ENCODE assay signal across 16 cellular contexts in the genomic region with DNA sequence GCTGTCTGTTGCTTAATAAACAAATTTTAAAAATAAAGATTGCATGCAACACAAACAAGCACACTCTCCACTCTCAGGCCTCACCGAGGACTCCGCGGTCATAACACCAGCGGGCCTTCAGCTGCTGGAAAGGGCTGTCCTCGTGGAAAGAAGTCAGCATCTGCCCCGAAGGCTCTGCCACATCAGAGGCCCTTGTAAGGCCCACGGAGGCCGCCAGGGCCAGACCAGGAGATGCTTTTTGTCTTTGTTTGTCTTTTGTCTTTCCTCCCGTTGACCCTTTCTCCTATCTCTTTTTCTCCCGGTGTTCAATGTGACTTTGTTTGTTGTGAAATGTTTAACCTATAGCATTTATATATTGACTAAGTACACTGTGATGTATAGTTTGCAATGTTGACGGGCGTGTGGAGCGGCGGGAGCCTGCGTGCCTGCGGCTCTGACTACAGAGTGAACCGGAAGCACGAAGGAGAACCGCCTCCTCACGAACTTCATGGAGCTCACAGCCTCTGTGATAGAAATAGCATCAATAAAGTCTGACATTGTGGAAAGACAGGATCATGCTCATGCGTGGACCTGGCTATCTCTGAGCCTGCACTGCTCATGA. TPM values are rescaled to one million over a fixed set of nuclear protein-coding genes. Genes with fewer than 3 reads are reported as not detected.
DNase-seq lines count a peak whose midpoint lies in the region; ATAC-seq and TF ChIP-seq lines count a peak whose summit lies in the region.
"Had no signal": no experiment of that assay in that cellular context is flagged by ENCODE, and none has a peak within 500 bp of the region (broad histone marks: within the 10 kb centered on the region; RNA-seq: fewer than 3 reads in every experiment).

No MANE protein-coding gene starts in this region.

- in situ Hi-C loops in gastrocnemius medialis (cut with MboI; ENCODE audit: low sequenced_read_pairs in 4 of 4) = no loop called here

- TF ChIP-seq CTCF in RWPE1 (conservative IDR thresholded peaks at IDR 0.05; ENCODE audit: low read depth) (no peak), fibroblast of pulmonary artery (IDR thresholded peaks at IDR 0.05; ENCODE audit: low read length, missing control alignments) (no peak), gastrocnemius medialis (IDR thresholded peaks at IDR 0.05 in 4 of 5, conservative IDR thresholded peaks at IDR 0.05 in 1 of 5) (no peak)

- H3K27me3 ChIP-seq in gastrocnemius medialis = peaks cover 0 to 3% (median 2%) of the 10 kb centered on the region in 3 donors
- H3K27me3 ChIP-seq: uterus had no signal

- no peak for TF ChIP-seq POLR2A in gastrocnemius medialis (IDR thresholded peaks at IDR 0.05)

- no peak for ATAC-seq in HG03095 (IDR thresholded peaks at IDR 0.05; ENCODE audit: unreplicated experiment)
- no peak for ATAC-seq in gastrocnemius medialis
- ATAC-seq: GM23338 had no signal

- H3K36me3 ChIP-seq in gastrocnemius medialis = no peaks in the 10 kb centered on the region
- H3K36me3 ChIP-seq: uterus had no signal

- H3K27ac ChIP-seq in RWPE1 = peak overlapping the region; percentile 36
- H3K27ac ChIP-seq in gastrocnemius medialis = no peak overlapping the region
- H3K27ac ChIP-seq: SK-N-MC, uterus had no signal

- no peaks in the 10 kb centered on the region for H3K4me1 ChIP-seq in gastrocnemius medialis
- H3K4me1 ChIP-seq: uterus had no signal

- intact Hi-C loops in gastrocnemius medialis (cut with DNase I; ENCODE audit: low total_unique reads) = no loop called here

- CTCF ChIA-PET in RWPE1 (lab: Yijun Ruan, JAX) = interaction anchor here (0.6 kb wide), 1 partner anchor 94 kb away, joined by 4 read pairs; no protein-coding TSS in a partner anchor

- H3K9me3 ChIP-seq in gastrocnemius medialis = no peaks in the 10 kb centered on the region
- H3K9me3 ChIP-seq: uterus had no signal

- DNase-seq in SHP77 (lab: John Stamatoyannopoulos, UW) = peak; percentile 9 to 34
- no peak for DNase-seq in SHP77 treated with DMSO at 0.1 percent for 48 hours (lab: John Stamatoyannopoulos, UW)
- DNase-seq in RWPE1 (ENCODE audit: low spot score) = no peak
- peak; percentile 43 for DNase-seq in fibroblast of pulmonary artery (ENCODE audit: low read depth)
- peak; percentile 31 for DNase-seq in putamen (ENCODE audit: low spot score)
- DNase-seq in medulla oblongata (ENCODE audit: extremely low spot score) = no peak
- no peak for DNase-seq in gastrocnemius medialis
- DNase-seq: activated CD4-positive, alpha-beta T cell treated with anti-CD3 and anti-CD28 coated beads, Interleukin-2, amount 50 U/mL, for 48 hours; activated naive CD8-positive, alpha-beta T cell treated with anti-CD3 and anti-CD28 coated beads, Interleukin-2, amount 10 ng/mL, durations not matched to agents 7 days and 5 days; activated T-cell treated with anti-CD3 and anti-CD28 coated beads, Interleukin-2, amount 50 U/mL, for 1 hour; GF-D8; NCI-H1436 treated with DMSO at 0.1 percent for 48 hours; uterus had no signal

- POLR2A ChIA-PET in RWPE1 (lab: Yijun Ruan, JAX; ENCODE audit: low non-redundant PET) = no interaction called here

- H3K4me3 ChIP-seq in fibroblast of pulmonary artery (replicated peaks; ENCODE audit: low read depth, low read length) (no peak overlapping the region), gastrocnemius medialis (no peak overlapping the region)
- H3K4me3 ChIP-seq: GM23338, SK-N-MC, uterus had no signal

RNA-seq across cellular contexts. Expression of a gene that starts 24.1 kb away (rescaled TPM):
- total RNA-seq in gastrocnemius medialis = 1 to 10 TPM; 1.9 to 5.7 (median 4.9) TPM

RNA-seq across cellular contexts. Expression of a gene that starts 37.6 kb away (rescaled TPM):
- 10 to 100 TPM; 25.3 to 38.7 (median 30.0) TPM for total RNA-seq in gastrocnemius medialis

Comparison
In these comparisons a context has a peak if more than half of its experiments do, and no peak if none do; other contexts are left out.
1. DNase-seq: peak in SHP77 (2 of 2), fibroblast of pulmonary artery (single experiment) and putamen (single experiment); none in SHP77 treated with DMSO at 0.1 percent for 48 hours (single experiment), RWPE1 (single experiment), medulla oblongata (single experiment) and gastrocnemius medialis (0 of 2).